Comparison of ENCODE assay signal across 27 cellular contexts in genomic region chr7:132402096-132402495, GRCh38.
DNase-seq lines count a peak whose midpoint lies in the region; ATAC-seq and TF ChIP-seq lines count a peak whose summit lies in the region.
"Had no signal": no experiment of that assay in that cellular context is flagged by ENCODE, and none has a peak within 500 bp of the region (broad histone marks: within the 10 kb centered on the region; RNA-seq: fewer than 3 reads in every experiment).

No MANE protein-coding gene starts in this region.

- TF ChIP-seq CTCF in brain (conservative IDR thresholded peaks at IDR 0.05) (no peak), heart left ventricle (IDR thresholded peaks at IDR 0.05) (no peak), stomach (IDR thresholded peaks at IDR 0.05) (no peak), tibial artery (IDR thresholded peaks at IDR 0.05) (no peak)

- H3K36me3 ChIP-seq in heart left ventricle (no peaks in the 10 kb centered on the region), stomach (no peaks in the 10 kb centered on the region), tibial artery (no peaks in the 10 kb centered on the region)
- H3K36me3 ChIP-seq: gastrocnemius medialis, ovary, tibial nerve had no signal

- H3K9me3 ChIP-seq in heart left ventricle (no peaks in the 10 kb centered on the region), stomach (no peaks in the 10 kb centered on the region), tibial artery (no peaks in the 10 kb centered on the region)
- H3K9me3 ChIP-seq: gastrocnemius medialis, ovary, tibial nerve had no signal

- intact Hi-C loops in heart left ventricle (cut with DNase I) (loop anchor here in 6 of 10 donors (5.0 to 10.0 kb wide), 6 partner anchors 63 to 175 kb away; partner anchors contain the start of gene PLXNA4 (in 3 of the 6)), stomach (cut with DNase I; ENCODE audit: low total_unique reads) (no loop called here), tibial artery (cut with DNase I; ENCODE audit: low total_unique reads) (no loop called here)

- H3K9me3 Mint-ChIP-seq in brain: peaks cover 0 to 4% (median 0%) of the 10 kb centered on the region in 5 experiments
- H3K9me3 Mint-ChIP-seq: activated B cell treated with CpG ODN at 0.5 μM for 24 hours, CD14-positive monocyte had no signal

- peak overlapping the region in 3 of 5 experiments; percentile 73 to 95 (median 94) for H3K27ac Mint-ChIP-seq in brain
- H3K27ac Mint-ChIP-seq: activated B cell treated with CpG ODN at 0.5 μM for 24 hours; activated CD8-positive, alpha-beta memory T cell treated with anti-CD3 and anti-CD28 coated beads, Interleukin-2, amount 10 ng/mL, durations not matched to agents 7 days and 5 days; CD14-positive monocyte; memory B cell; nephron progenitor cell had no signal

- TF ChIP-seq POLR2A in heart left ventricle (IDR thresholded peaks at IDR 0.05): no peak
- TF ChIP-seq POLR2A in stomach (IDR thresholded peaks at IDR 0.05): no peak

- DNase-seq in NCI-H2171 treated with DMSO at 0.1 percent for 48 hours (lab: John Stamatoyannopoulos, UW) (peak; percentile 36), NCI-H2171 (lab: John Stamatoyannopoulos, UW) (no peak), heart left ventricle (peak in 2 of 5 donors; percentile 52 to 64), stomach (no peak), tibial artery (no peak)
- DNase-seq in activated naive CD4-positive, alpha-beta T cell (lab: John Stamatoyannopoulos, UW): no peak
- DNase-seq: activated B cell treated with CpG ODN at 0.5 μM for 24 hours; activated CD4-positive, alpha-beta T cell treated with anti-CD3 and anti-CD28 coated beads, Interleukin-2, amount 50 U/mL, for 1 hour; activated CD8-positive, alpha-beta memory T cell treated with anti-CD3 and anti-CD28 coated beads, Interleukin-2, amount 10 ng/mL, durations not matched to agents 7 days and 5 days; activated gamma-delta T cell; activated T-cell treated with anti-CD3 and anti-CD28 coated beads, Interleukin-2, amount 50 U/mL, for 4 hours; gastrocnemius medialis; hippocampal formation; nephron progenitor cell; NK-92 treated with Interleukin-12 subunit alpha and Interleukin-12 subunit beta, amount 100 ng/mL, for 24 hours; retina; stimulated activated CD4-positive, alpha-beta T cell treated with anti-CD3 and anti-CD28 coated beads, Interleukin-1b, Interleukin-23, amount 100 ng/mL, for 48 hours; stimulated activated naive CD8-positive, alpha-beta T cell treated with anti-CD3 and anti-CD28 coated beads, Interleukin-15, Interleukin-2, amounts not matched to agents 100 U/mL and 50 U/mL, for 24 hours; T-helper 1 cell had no signal

- H3K27ac ChIP-seq in heart left ventricle (peak overlapping the region in 10 of 12 donors; percentile 31 to 81 (median 74)), stomach (peak overlapping the region in 3 of 5 donors; percentile 51 to 72 (median 66)), tibial artery (peak overlapping the region in 1 of 2 donors; percentile 29)
- H3K27ac ChIP-seq: gastrocnemius medialis, GM23248, SK-N-MC, tibial nerve had no signal

- peak overlapping the region in 1 of 5 experiments; percentile 69 for H3K4me3 Mint-ChIP-seq in brain
- H3K4me3 Mint-ChIP-seq: activated B cell treated with CpG ODN at 0.5 μM for 24 hours; activated CD8-positive, alpha-beta memory T cell treated with anti-CD3 and anti-CD28 coated beads, Interleukin-2, amount 10 ng/mL, durations not matched to agents 7 days and 5 days; activated T-cell treated with anti-CD3 and anti-CD28 coated beads, Interleukin-2, amount 50 U/mL, for 4 hours; CD14-positive monocyte; memory B cell; nephron progenitor cell had no signal

- peaks cover 0 to 64% (median 13%) of the 10 kb centered on the region in 12 donors for H3K4me1 ChIP-seq in heart left ventricle
- H3K4me1 ChIP-seq in stomach: peaks cover 0 to 10% (median 4%) of the 10 kb centered on the region in 4 donors
- peaks cover 0 to 22% (median 12%) of the 10 kb centered on the region in 4 donors for H3K4me1 ChIP-seq in tibial artery

- ATAC-seq in heart left ventricle: peak; percentile 10 to 78 (median 59)
- ATAC-seq in HG02973 (IDR thresholded peaks at IDR 0.05; ENCODE audit: unreplicated experiment): no peak
- ATAC-seq: activated CD8-positive, alpha-beta memory T cell treated with anti-CD3 and anti-CD28 coated beads, Interleukin-2, amount 10 ng/mL, durations not matched to agents 7 days and 5 days; activated T-cell treated with anti-CD3 and anti-CD28 coated beads, Interleukin-2, amount 50 U/mL, for 4 hours; gastrocnemius medialis; stimulated activated naive CD8-positive, alpha-beta T cell treated with anti-CD3 and anti-CD28 coated beads, Interleukin-15, Interleukin-2, amounts not matched to agents 100 U/mL and 50 U/mL, for 24 hours had no signal

- H3K27me3 ChIP-seq in heart left ventricle: no peaks in the 10 kb centered on the region
- no peaks in the 10 kb centered on the region for H3K27me3 ChIP-seq in stomach
- H3K27me3 ChIP-seq in tibial artery: no peaks in the 10 kb centered on the region
- H3K27me3 ChIP-seq: gastrocnemius medialis, ovary, tibial nerve had no signal

- peak overlapping the region in 1 of 12 donors; percentile 14 for H3K4me3 ChIP-seq in heart left ventricle
- H3K4me3 ChIP-seq in stomach: no peak overlapping the region
- no peak overlapping the region for H3K4me3 ChIP-seq in tibial artery
- H3K4me3 ChIP-seq: gastrocnemius medialis, GM23248, ovary, SK-N-MC, tibial nerve had no signal

- no peaks in the 10 kb centered on the region for H3K27me3 Mint-ChIP-seq in brain
- H3K27me3 Mint-ChIP-seq: activated B cell treated with CpG ODN at 0.5 μM for 24 hours; activated CD8-positive, alpha-beta memory T cell treated with anti-CD3 and anti-CD28 coated beads, Interleukin-2, amount 10 ng/mL, durations not matched to agents 7 days and 5 days had no signal

- peaks cover 75% of the 10 kb centered on the region for H3K4me1 Mint-ChIP-seq in brain
- H3K4me1 Mint-ChIP-seq: activated B cell treated with CpG ODN at 0.5 μM for 24 hours; activated CD8-positive, alpha-beta memory T cell treated with anti-CD3 and anti-CD28 coated beads, Interleukin-2, amount 10 ng/mL, durations not matched to agents 7 days and 5 days; CD14-positive monocyte; memory B cell had no signal

- H3K36me3 Mint-ChIP-seq in brain: no peaks in the 10 kb centered on the region
- H3K36me3 Mint-ChIP-seq: activated CD8-positive, alpha-beta memory T cell treated with anti-CD3 and anti-CD28 coated beads, Interleukin-2, amount 10 ng/mL, durations not matched to agents 7 days and 5 days; CD14-positive monocyte; memory B cell had no signal

- TF ChIP-seq EP300 in stomach (IDR thresholded peaks at IDR 0.05): no peak

- 41 to 70% (median 58%) methylated on average over 5 of the region's 5 CpGs for WGBS in heart left ventricle, 4 donors
- 87 to 97% (median 94%) methylated on average over 5 of the region's 5 CpGs for WGBS in stomach, 5 donors

Comparison
In these comparisons a context has a peak if more than half of its experiments do, and no peak if none do; other contexts are left out.
1. intact Hi-C loops: an anchor here in heart left ventricle (5.0 to 10.0 kb wide); none called in stomach and tibial artery.